Comparison of ENCODE assay signal across 8 cellular contexts in genomic region chr6:132511159-132511835, GRCh38. TPM values are rescaled to one million over a fixed set of nuclear protein-coding genes. Genes with fewer than 3 reads are reported as not detected.
DNase-seq lines count a peak whose midpoint lies in the region; ATAC-seq, FAIRE-seq and TF ChIP-seq lines count a peak whose summit lies in the region.

No MANE protein-coding gene starts in this region.

- peak; percentile 80 for FAIRE-seq in GM18507 (lab: Jason Lieb, UNC)

- H3K4me2 ChIP-seq in fibroblast of lung (ENCODE audit: extremely low read depth, insufficient read depth, low read length): peak overlapping the region; percentile 93

- peaks cover 36% of the 10 kb centered on the region for H3K4me1 Mint-ChIP-seq in activated naive CD4-positive, alpha-beta T cell treated with anti-CD3 and anti-CD28 coated beads for 36 hours (ENCODE audit: low read depth)

- TSS peak; percentile 59 for BruUV-seq in Panc1 (replicated peaks; lab: Mats Ljungman, UMichigan)

- TF ChIP-seq CTCF in Panc1 (IDR thresholded peaks at IDR 0.05): no peak
- TF ChIP-seq CTCF in fibroblast of lung (conservative IDR thresholded peaks at IDR 0.05 in 1 of 2, IDR thresholded peaks at IDR 0.05 in 1 of 2; ENCODE audit: low read depth in 1 of 2, low read length in 2 of 2): no peak
- TF ChIP-seq CTCF in sigmoid colon (IDR thresholded peaks at IDR 0.05): no peak
- TF ChIP-seq CTCF in WERI-Rb-1 (IDR thresholded peaks at IDR 0.05; ENCODE audit: low read depth, low read length): no peak

- H3K36me3 Mint-ChIP-seq in activated naive CD4-positive, alpha-beta T cell treated with anti-CD3 and anti-CD28 coated beads for 36 hours (ENCODE audit: low read depth): peaks cover 3% of the 10 kb centered on the region

- no peaks in the 10 kb centered on the region for H3K9me3 ChIP-seq in Panc1 (ENCODE audit: control insufficient read depth, insufficient read depth, low read depth, low read length)
- H3K9me3 ChIP-seq in fibroblast of lung (ENCODE audit: control insufficient read depth, insufficient read depth, low read depth, low read length): no peaks in the 10 kb centered on the region
- H3K9me3 ChIP-seq in sigmoid colon: no peaks in the 10 kb centered on the region
- H3K9me3 ChIP-seq in WERI-Rb-1 (ENCODE audit: severe bottlenecking): no peaks in the 10 kb centered on the region

- H3K27me3 ChIP-seq in Panc1 (ENCODE audit: control insufficient read depth, insufficient read depth, low read length) (peaks cover 14% of the 10 kb centered on the region; the same call in 1 of the 2 replicates), fibroblast of lung (ENCODE audit: control insufficient read depth, insufficient read depth, low read length) (peaks cover 4% of the 10 kb centered on the region), sigmoid colon (no peaks in the 10 kb centered on the region), WERI-Rb-1 (ENCODE audit: insufficient read depth, low read depth, severe bottlenecking) (peaks cover 29% of the 10 kb centered on the region)

- no peaks in the 10 kb centered on the region for H3K9me3 Mint-ChIP-seq in activated naive CD4-positive, alpha-beta T cell treated with anti-CD3 and anti-CD28 coated beads for 36 hours

- ATAC-seq in Panc1: no peak

- H3K36me3 ChIP-seq in Panc1 (ENCODE audit: control insufficient read depth, insufficient read depth, low read length): peaks cover 5% of the 10 kb centered on the region; the same call in 1 of the 2 replicates
- H3K36me3 ChIP-seq in fibroblast of lung (ENCODE audit: control insufficient read depth, insufficient read depth, low read length): no peaks in the 10 kb centered on the region
- H3K36me3 ChIP-seq in sigmoid colon: no peaks in the 10 kb centered on the region
- peaks cover 3% of the 10 kb centered on the region; the same call in 1 of the 2 replicates for H3K36me3 ChIP-seq in WERI-Rb-1

- intact Hi-C loops in Panc1 (cut with micrococcal nuclease; ENCODE audit: unreplicated experiment): no loop called here
- intact Hi-C loops in sigmoid colon (cut with DNase I): loop anchor here (5.0 kb wide), 1 partner anchor 301 kb away; the partner anchor contains the start of gene RPS12
- intact Hi-C loops in activated naive CD4-positive, alpha-beta T cell treated with anti-CD3 and anti-CD28 coated beads for 36 hours (cut with micrococcal nuclease): loop anchor here (5.0 kb wide), 1 partner anchor 1441 kb away; the partner anchor contains the start of gene TBPL1

- no peak for TF ChIP-seq POLR2A in sigmoid colon (IDR thresholded peaks at IDR 0.05)

- in situ Hi-C loops in Panc1 (cut with HindIII; ENCODE audit: low pct_unique_long_range_greater_than_20kb, low sequenced_read_pairs): no loop called here

- CTCF ChIA-PET in Panc1 (lab: Charles Lee): no interaction called here
- CTCF ChIA-PET in activated naive CD4-positive, alpha-beta T cell treated with anti-CD3 and anti-CD28 coated beads for 36 hours (lab: Charles Lee): no interaction called here

- H3K27ac ChIP-seq in Panc1 (ENCODE audit: low read length) (peak overlapping the region; percentile 82; the same call in 1 of the 2 replicates), fibroblast of lung (ENCODE audit: insufficient read depth, low read length) (no peak overlapping the region), sigmoid colon (peak overlapping the region; percentile 6 to 90 (median 82)), WERI-Rb-1 (no peak overlapping the region)

- no peak overlapping the region for H3K27ac Mint-ChIP-seq in activated naive CD4-positive, alpha-beta T cell treated with anti-CD3 and anti-CD28 coated beads for 36 hours

- H3K4me3 ChIP-seq in Panc1 (ENCODE audit: low read depth in 2 of 2, low read length in 2 of 2) (peak overlapping the region; percentile 71 to 81), fibroblast of lung (replicated peaks in 1 of 4; ENCODE audit: control extremely low read depth in 1 of 4, insufficient read depth in 1 of 4, low read depth in 3 of 4, low read length in 4 of 4) (peak overlapping the region; percentile 79 to 92 (median 89)), sigmoid colon (peak overlapping the region in 3 of 4 donors; percentile 69 to 78 (median 77)), WERI-Rb-1 (ENCODE audit: low read depth, low read length) (no peak overlapping the region)

- no peak for TF ChIP-seq EP300 in sigmoid colon (IDR thresholded peaks at IDR 0.05)

- DNase-seq in GM18507 (ENCODE audit: extremely low spot score, insufficient read length, low read depth) (no peak), Panc1 (ENCODE audit: low read depth, low spot score) (no peak), fibroblast of lung (ENCODE audit: low read depth in 2 of 2) (peak in 1 of 2 donors; percentile 57), sigmoid colon (no peak), DMS 273 treated with DMSO at 0.1 percent for 48 hours (lab: John Stamatoyannopoulos, UW) (no peak), WERI-Rb-1 (no peak)
- DNase-seq in activated effector memory CD4-positive, alpha-beta T cell treated with Interleukin-2 at 50 U/mL for 16 hours: no peak
- no peak for DNase-seq in activated naive CD4-positive, alpha-beta T cell treated with anti-CD3 and anti-CD28 coated beads for 36 hours

- H3K27me3 Mint-ChIP-seq in activated naive CD4-positive, alpha-beta T cell treated with anti-CD3 and anti-CD28 coated beads for 36 hours (ENCODE audit: low read depth): no peaks in the 10 kb centered on the region

- POLR2A ChIA-PET in Panc1 (lab: Charles Lee): no interaction called here

- no peak overlapping the region for H3K4me3 Mint-ChIP-seq in activated naive CD4-positive, alpha-beta T cell treated with anti-CD3 and anti-CD28 coated beads for 36 hours

- H3K79me2 ChIP-seq in fibroblast of lung (ENCODE audit: control insufficient read depth, insufficient read depth, low read length): peaks cover 56% of the 10 kb centered on the region

- H2AFZ ChIP-seq in fibroblast of lung (ENCODE audit: low read length): no peak overlapping the region

- H4K20me1 ChIP-seq in fibroblast of lung (ENCODE audit: control insufficient read depth, extremely low read depth, insufficient read depth, low read length): peaks cover 4% of the 10 kb centered on the region

- H3K4me1 ChIP-seq in Panc1 (ENCODE audit: control insufficient read depth, insufficient read depth, low read length) (peaks cover 20% of the 10 kb centered on the region), fibroblast of lung (ENCODE audit: control insufficient read depth, extremely low read depth, insufficient read depth, low read length) (no peaks in the 10 kb centered on the region), sigmoid colon (peaks cover 0 to 50% (median 30%) of the 10 kb centered on the region in 4 donors)

- H3K9ac ChIP-seq in fibroblast of lung (ENCODE audit: insufficient read depth, low read length): no peak overlapping the region

- WGBS in sigmoid colon, 2 donors: 30 to 52% methylated on average over 5 of the region's 5 CpGs

RNA-seq across cellular contexts. Expression of gene STX7, which starts 1.6 kb away (rescaled TPM):
- 40.6 TPM for total RNA-seq in Panc1 (2021; ENCODE audit: unreplicated experiment)
- polyA plus RNA-seq in Panc1 (2012; ENCODE audit: insufficient read length): 30.5 TPM
- 18.0 and 53.0 TPM in 2 replicates for total RNA-seq in fibroblast of lung
- 31.5 and 52.1 TPM in 2 replicates for polyA plus RNA-seq in fibroblast of lung
- polyA plus RNA-seq in fibroblast of lung (2012): 25.8 and 33.2 TPM in 2 replicates
- 4.2 and 21.3 TPM in 2 replicates for polyA minus RNA-seq in fibroblast of lung (ENCODE audit: low replicate concordance)
- total RNA-seq in sigmoid colon: 10 to 100 TPM; 44.6 to 72.5 (median 55.1) TPM
- 10 to 100 TPM; 27.1 to 35.8 (median 28.8) TPM for polyA plus RNA-seq in sigmoid colon
- total RNA-seq in activated naive CD4-positive, alpha-beta T cell treated with anti-CD3 and anti-CD28 coated beads for 36 hours: 10 to 100 TPM; 11.3 to 11.7 TPM

RNA-seq across cellular contexts. Expression of gene TAAR9, which starts 26.8 kb away (rescaled TPM):
- total RNA-seq in Panc1 (2021; ENCODE audit: unreplicated experiment): not detected
- polyA plus RNA-seq in Panc1 (2012; ENCODE audit: insufficient read length): not detected
- total RNA-seq in fibroblast of lung: not detected in 2 replicates
- not detected in 2 replicates for polyA plus RNA-seq in fibroblast of lung
- polyA plus RNA-seq in fibroblast of lung (2012): not detected in 2 replicates
- polyA minus RNA-seq in fibroblast of lung (ENCODE audit: low replicate concordance): not detected in 2 replicates
- total RNA-seq in sigmoid colon: not detected
- polyA plus RNA-seq in sigmoid colon: not detected
- not detected for total RNA-seq in activated naive CD4-positive, alpha-beta T cell treated with anti-CD3 and anti-CD28 coated beads for 36 hours

RNA-seq across cellular contexts. Expression of gene TAAR8, which starts 41.2 kb away (rescaled TPM):
- not detected for total RNA-seq in Panc1 (2021; ENCODE audit: unreplicated experiment)
- polyA plus RNA-seq in Panc1 (2012; ENCODE audit: insufficient read length): not detected
- not detected in 2 replicates for total RNA-seq in fibroblast of lung
- polyA plus RNA-seq in fibroblast of lung: not detected in 2 replicates
- not detected in 2 replicates for polyA plus RNA-seq in fibroblast of lung (2012)
- polyA minus RNA-seq in fibroblast of lung (ENCODE audit: low replicate concordance): not detected in 2 replicates
- not detected for total RNA-seq in sigmoid colon
- polyA plus RNA-seq in sigmoid colon: not detected
- total RNA-seq in activated naive CD4-positive, alpha-beta T cell treated with anti-CD3 and anti-CD28 coated beads for 36 hours: not detected

RNA-seq across cellular contexts. Expression of gene TAAR6, which starts 58.8 kb away (rescaled TPM):
- total RNA-seq in Panc1 (2021; ENCODE audit: unreplicated experiment): not detected
- not detected for polyA plus RNA-seq in Panc1 (2012; ENCODE audit: insufficient read length)
- total RNA-seq in fibroblast of lung: not detected in 2 replicates
- not detected in 2 replicates for polyA plus RNA-seq in fibroblast of lung
- polyA plus RNA-seq in fibroblast of lung (2012): not detected in 2 replicates
- polyA minus RNA-seq in fibroblast of lung (ENCODE audit: low replicate concordance): not detected in 2 replicates
- total RNA-seq in sigmoid colon: not detected
- polyA plus RNA-seq in sigmoid colon: not detected
- not detected for total RNA-seq in activated naive CD4-positive, alpha-beta T cell treated with anti-CD3 and anti-CD28 coated beads for 36 hours

Comparison
In these comparisons a context has a peak if more than half of its experiments do, and no peak if none do; other contexts are left out.
1. H3K27ac ChIP-seq: peak in Panc1 (single experiment) and sigmoid colon (4 of 4); none in fibroblast of lung (single experiment) and WERI-Rb-1 (single experiment).